ENCODE assay signal across 19 cellular contexts in the genomic region with DNA sequence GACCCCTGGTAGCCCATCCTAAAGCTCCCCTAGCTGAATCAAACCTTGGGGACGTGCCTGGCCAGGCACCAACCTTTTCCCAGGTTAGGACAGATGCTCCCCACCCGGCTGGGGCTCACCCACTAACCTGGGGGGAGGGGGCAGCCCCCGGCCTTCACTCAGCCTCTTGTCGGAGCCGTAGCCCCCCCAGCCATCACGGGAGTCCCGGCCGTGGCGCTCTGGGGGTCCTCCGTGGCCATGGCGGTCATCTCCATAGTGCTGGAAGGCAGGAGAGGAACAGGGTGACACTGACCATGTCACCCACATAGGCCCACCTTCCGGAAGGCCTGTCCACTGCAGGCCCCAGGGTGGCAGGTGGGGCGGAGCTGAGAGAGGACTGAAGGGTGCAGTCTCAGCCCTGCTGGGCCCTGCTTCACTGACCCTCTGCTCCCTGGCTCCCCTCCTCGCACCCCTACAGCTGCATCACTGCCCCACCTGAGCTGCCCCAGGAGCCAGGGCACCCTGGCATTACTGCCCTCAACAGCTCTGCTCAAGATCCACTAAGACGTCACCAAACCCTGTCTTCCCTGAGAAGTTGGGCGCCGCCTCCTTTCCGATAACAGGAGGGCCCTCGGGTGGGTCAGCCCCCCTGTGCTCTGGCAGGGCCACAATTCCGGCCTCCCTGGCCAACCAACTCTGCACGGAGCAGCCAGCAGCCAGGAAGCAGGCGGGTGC. TPM values are rescaled to one million over a fixed set of nuclear protein-coding genes. Genes with fewer than 3 reads are reported as not detected.
A peak's percentile ranks its signal among the peaks of the same experiment; 100 is the strongest.
DNase-seq lines count a peak whose midpoint lies in the region; ATAC-seq, FAIRE-seq and TF ChIP-seq lines count a peak whose summit lies in the region.
"Had no signal": no experiment of that assay in that cellular context is flagged by ENCODE, and none has a peak within 500 bp of the region (broad histone marks: within the 10 kb centered on the region; RNA-seq: fewer than 3 reads in every experiment).

No MANE protein-coding gene starts in this region.

- ATAC-seq in GM19455 (IDR thresholded peaks at IDR 0.05; ENCODE audit: unreplicated experiment) = no peak
- ATAC-seq: HCT116 had no signal

- TF ChIP-seq CTCF in MM.1S (IDR thresholded peaks at IDR 0.05; ENCODE audit: low read length) (no peak), kidney (IDR thresholded peaks at IDR 0.05; ENCODE audit: borderline replicate concordance, extremely low read depth, insufficient read depth) (no peak), spleen (IDR thresholded peaks at IDR 0.05 in 8 of 11, conservative IDR thresholded peaks at IDR 0.05 in 3 of 11) (no peak), type B pancreatic cell (conservative IDR thresholded peaks at IDR 0.05) (no peak)

- no peak for TF ChIP-seq POLR2A in spleen (IDR thresholded peaks at IDR 0.05)

- no peak overlapping the region for H3K4me2 ChIP-seq in MM.1S (ENCODE audit: low read depth, low read length)
- H3K4me2 ChIP-seq: BLaER1 treated with 17β-estradiol and CSF1 and Interleukin-3, amounts not matched to agents 10 nM and 100 nM had no signal

- no peaks in the 10 kb centered on the region for H3K9me3 Mint-ChIP-seq in activated T-cell treated with anti-CD3 and anti-CD28 coated beads, Interleukin-2, amount 50 U/mL, for 24 hours
- H3K9me3 Mint-ChIP-seq in type B pancreatic cell = no peaks in the 10 kb centered on the region
- H3K9me3 Mint-ChIP-seq: CD4-positive, alpha-beta T cell had no signal

- no peak overlapping the region for H3K9ac ChIP-seq in MM.1S (ENCODE audit: low read length)
- H3K9ac ChIP-seq in kidney (ENCODE audit: low read length in 2 of 2) = no peak overlapping the region

- H3K27me3 Mint-ChIP-seq in activated T-cell treated with anti-CD3 and anti-CD28 coated beads, Interleukin-2, amount 50 U/mL, for 24 hours = no peaks in the 10 kb centered on the region
- H3K27me3 Mint-ChIP-seq in type B pancreatic cell = no peaks in the 10 kb centered on the region
- H3K27me3 Mint-ChIP-seq: CD4-positive, alpha-beta T cell had no signal

- 92 to 98% (median 94%) methylated on average over 18 to 22 of the region's 22 CpGs for WGBS in spleen, 5 donors

- H3K9me2 ChIP-seq in MM.1S (replicated peaks; ENCODE audit: insufficient read depth, low read length) = no peaks in the 10 kb centered on the region

- H3K79me2 ChIP-seq in MM.1S (ENCODE audit: low read length) = peaks cover 4% of the 10 kb centered on the region; the same call in 1 of the 2 replicates

- intact Hi-C loops in kidney (cut with DNase I) = no loop called here
- intact Hi-C loops in spleen (cut with DNase I; ENCODE audit: low total_unique reads) = no loop called here

- FAIRE-seq in kidney (lab: Jason Lieb, UNC) = no peak
- FAIRE-seq: GM12892, H54 had no signal

- H3K9me3 ChIP-seq in MM.1S (replicated peaks; ENCODE audit: insufficient read depth, low read length) = no peaks in the 10 kb centered on the region
- no peaks in the 10 kb centered on the region for H3K9me3 ChIP-seq in kidney (ENCODE audit: control insufficient read depth in 1 of 2, low read length in 2 of 2)
- H3K9me3 ChIP-seq in spleen = no peaks in the 10 kb centered on the region
- H3K9me3 ChIP-seq: BLaER1 treated with 17β-estradiol and CSF1 and Interleukin-3, amounts not matched to agents 10 nM and 100 nM had no signal

- H3K36me3 ChIP-seq in MM.1S (replicated peaks; ENCODE audit: insufficient read depth, low read length) (peaks cover 43% of the 10 kb centered on the region), kidney (ENCODE audit: control insufficient read depth in 1 of 2, insufficient read depth in 2 of 2, low read length in 2 of 2) (peaks cover 58 to 84% of the 10 kb centered on the region in 2 donors), spleen (peaks cover 14 to 100% (median 92%) of the 10 kb centered on the region in 6 donors)

- H3K4me3 ChIP-seq in MM.1S (ENCODE audit: low read length) (no peak overlapping the region), kidney (ENCODE audit: low read length in 2 of 2) (no peak overlapping the region), spleen (no peak overlapping the region)
- H3K4me3 ChIP-seq: BLaER1 treated with 17β-estradiol and CSF1 and Interleukin-3, amounts not matched to agents 10 nM and 100 nM had no signal

- no peak overlapping the region for H2AFZ ChIP-seq in MM.1S (ENCODE audit: low read length)

- H3K27ac ChIP-seq in MM.1S (ENCODE audit: low read length) (no peak overlapping the region), kidney (ENCODE audit: low read depth in 2 of 2, low read length in 2 of 2) (no peak overlapping the region), spleen (no peak overlapping the region)
- H3K27ac ChIP-seq: BLaER1 treated with 17β-estradiol and CSF1 and Interleukin-3, amounts not matched to agents 10 nM and 100 nM had no signal

- H3K36me3 Mint-ChIP-seq in activated T-cell treated with anti-CD3 and anti-CD28 coated beads, Interleukin-2, amount 50 U/mL, for 24 hours (ENCODE audit: low read depth) = peaks cover 95% of the 10 kb centered on the region
- H3K36me3 Mint-ChIP-seq in type B pancreatic cell = peaks cover 23% of the 10 kb centered on the region

- peak overlapping the region; percentile 50 for H3K27ac Mint-ChIP-seq in activated T-cell treated with anti-CD3 and anti-CD28 coated beads, Interleukin-2, amount 50 U/mL, for 24 hours
- H3K27ac Mint-ChIP-seq in type B pancreatic cell = no peak overlapping the region
- H3K27ac Mint-ChIP-seq: CD4-positive, alpha-beta T cell had no signal

- H3K4me1 ChIP-seq in MM.1S (ENCODE audit: low read length) (no peaks in the 10 kb centered on the region), kidney (ENCODE audit: control insufficient read depth in 1 of 2, insufficient read depth in 1 of 2, low read depth in 1 of 2, low read length in 2 of 2) (peaks cover 9 to 11% of the 10 kb centered on the region in 2 donors), spleen (peaks cover 6 to 22% (median 11%) of the 10 kb centered on the region in 6 donors)

- no peaks in the 10 kb centered on the region for H3F3A ChIP-seq in MM.1S (ENCODE audit: insufficient read depth, low read length)

- H3K27me3 ChIP-seq in MM.1S (replicated peaks; ENCODE audit: insufficient read depth, low read length) (no peaks in the 10 kb centered on the region), spleen (replicated peaks in 1 of 7) (no peaks in the 10 kb centered on the region)
- H3K27me3 ChIP-seq: BLaER1 treated with 17β-estradiol and CSF1 and Interleukin-3, amounts not matched to agents 10 nM and 100 nM had no signal

- DNase-seq in activated T-cell treated with anti-CD3 and anti-CD28 coated beads, Interleukin-2, amount 50 U/mL, for 24 hours = no peak
- DNase-seq in activated T-cell treated with anti-CD3 and anti-CD28 coated beads for 4 hours (no peak), MM.1S (peak; percentile 2), kidney (peak; percentile 69), spleen (peak; percentile 44), type B pancreatic cell (ENCODE audit: extremely low spot score, unreplicated experiment) (no peak), D341Med (ENCODE audit: low spot score) (no peak)
- DNase-seq: 8988T; AML-193; Calu3; CD4-positive, alpha-beta T cell; DMS79; IMR-90 had no signal

- peaks cover 22% of the 10 kb centered on the region for H3K4me1 Mint-ChIP-seq in activated T-cell treated with anti-CD3 and anti-CD28 coated beads, Interleukin-2, amount 50 U/mL, for 24 hours (ENCODE audit: low read depth)
- H3K4me1 Mint-ChIP-seq in type B pancreatic cell (ENCODE audit: unreplicated experiment) = peaks cover 15% of the 10 kb centered on the region

- H4K20me1 ChIP-seq in MM.1S (ENCODE audit: insufficient read depth, low read length) = no peaks in the 10 kb centered on the region

- H3K4me3 Mint-ChIP-seq in activated T-cell treated with anti-CD3 and anti-CD28 coated beads, Interleukin-2, amount 50 U/mL, for 24 hours = no peak overlapping the region
- no peak overlapping the region for H3K4me3 Mint-ChIP-seq in type B pancreatic cell
- H3K4me3 Mint-ChIP-seq: CD4-positive, alpha-beta T cell had no signal

RNA-seq across cellular contexts. Expression of a gene that starts 22.6 kb away (rescaled TPM):
- total RNA-seq in kidney = 0.94 TPM
- 2.2 TPM for polyA plus RNA-seq in kidney (ENCODE audit: insufficient read depth, low read depth, low replicate concordance)
- under 1 TPM in 5 of 7 donors, not detected in 2; 0.26 to 0.73 (median 0.27) TPM for total RNA-seq in spleen
- under 1 TPM; 0.05 to 0.10 (median 0.09) TPM for polyA plus RNA-seq in spleen
- 9.0 and 52.4 TPM in 2 replicates for total RNA-seq in type B pancreatic cell (ENCODE audit: low replicate concordance)
- total RNA-seq: G401, IMR-90 had no signal

RNA-seq across cellular contexts. Expression of a gene that starts 32.3 kb away (rescaled TPM):
- total RNA-seq in kidney (113 TPM), spleen (100 to 1,000 TPM in 6 of 7 donors, 10 to 100 TPM in 1; 73.4 to 146 (median 117) TPM), type B pancreatic cell (ENCODE audit: low replicate concordance) (60.9 and 93.4 TPM in 2 replicates)
- polyA plus RNA-seq in kidney (ENCODE audit: insufficient read depth, low read depth, low replicate concordance) (67.1 TPM), spleen (10 to 100 TPM; 34.8 to 90.6 (median 60.1) TPM)

RNA-seq across cellular contexts. Expression of a gene that starts 32.6 kb away (rescaled TPM):
- total RNA-seq in kidney (88.6 TPM), spleen (100 to 1,000 TPM in 5 of 7 donors, 10 to 100 TPM in 2; 94.5 to 161 (median 112) TPM), type B pancreatic cell (ENCODE audit: low replicate concordance) (103 and 127 TPM in 2 replicates)
- polyA plus RNA-seq in kidney (ENCODE audit: insufficient read depth, low read depth, low replicate concordance) (35.0 TPM), spleen (10 to 100 TPM; 41.7 to 70.0 (median 64.8) TPM)

Comparison
In these comparisons a context has a peak if more than half of its experiments do, and no peak if none do; other contexts are left out.
1. DNase-seq: peak in MM.1S (single experiment), kidney (single experiment) and spleen (single experiment); none in activated T-cell treated with anti-CD3 and anti-CD28 coated beads, Interleukin-2, amount 50 U/mL, for 24 hours (single experiment), activated T-cell treated with anti-CD3 and anti-CD28 coated beads for 4 hours (single experiment), type B pancreatic cell (single experiment) and D341Med (single experiment).